Comparison of ENCODE assay signal across 1 cellular context in genomic region chr1:2255420-2256369, GRCh38.
TF ChIP-seq lines count a peak whose summit lies in the region.

No MANE protein-coding gene starts in this region.

TF ChIP-seq in K562, 482 proteins besides CTCF, POLR2A, EP300 and RAD21 (continued from another document and continues in another):
- TF ChIP-seq RNF219 (CRISPR knock-in tag; IDR thresholded peaks at IDR 0.05) (no peak), GTF2A2 (tag; IDR thresholded peaks at IDR 0.05) (no peak), ZNF347 (CRISPR knock-in tag; IDR thresholded peaks at IDR 0.05; ENCODE audit: low read depth) (no peak), ZFP91 (CRISPR knock-in tag; IDR thresholded peaks at IDR 0.05) (no peak), LEF1 (IDR thresholded peaks at IDR 0.05) (peak; percentile 57), PRDM10 (IDR thresholded peaks at IDR 0.05; ENCODE audit: partially characterized antibody) (no peak), ZNF764 (CRISPR knock-in tag; IDR thresholded peaks at IDR 0.05; ENCODE audit: low read depth) (no peak), ASH1L (IDR thresholded peaks at IDR 0.05; ENCODE audit: borderline replicate concordance, low read depth, partially characterized antibody) (no peak), ZNF444 (CRISPR knock-in tag; IDR thresholded peaks at IDR 0.05) (no peak), TBP (optimal IDR thresholded peaks at IDR 0.05; ENCODE audit: low read depth, low read length) (no peak), TRIM28 (IDR thresholded peaks at IDR 0.05) (0 out of 2 replicates have a peak, but pooled peaks have one; percentile 53), HDAC3 (IDR thresholded peaks at IDR 0.05; ENCODE audit: borderline replicate concordance, partially characterized antibody) (no peak), TAF9B (IDR thresholded peaks at IDR 0.05; ENCODE audit: partially characterized antibody) (peak; percentile 46), U2AF2 (optimal IDR thresholded peaks at IDR 0.05; ENCODE audit: low read depth, low read length) (no peak), MED1 (CRISPR knock-in tag; IDR thresholded peaks at IDR 0.05; ENCODE audit: borderline replicate concordance) (no peak), FOSL1 (tag; conservative IDR thresholded peaks at IDR 0.05) (peak; percentile 71), NELFE (IDR thresholded peaks at IDR 0.05; ENCODE audit: insufficient read depth, insufficient read length) (no peak), CBX5 (IDR thresholded peaks at IDR 0.05; ENCODE audit: borderline replicate concordance, low read depth) (peak; percentile 46; the same call in 1 of the 2 replicates), LARP7 (IDR thresholded peaks at IDR 0.05) (no peak), NR4A1 (CRISPR knock-in tag; IDR thresholded peaks at IDR 0.05) (no peak), NR4A1 (tag; IDR thresholded peaks at IDR 0.05) (no peak), ESRRA (IDR thresholded peaks at IDR 0.05; ENCODE audit: borderline replicate concordance, low read depth) (peak; percentile 72), ZNF274 (IDR thresholded peaks at IDR 0.05; ENCODE audit: borderline replicate concordance, low read depth, low read length) (no peak), GABPB1 (CRISPR knock-in tag; IDR thresholded peaks at IDR 0.05) (peak; percentile 99), DPF2 (IDR thresholded peaks at IDR 0.05) (peak; percentile 69; the same call in 1 of the 2 replicates), ZNF143 (CRISPR knock-in tag; IDR thresholded peaks at IDR 0.05) (no peak), ZNF277 (CRISPR knock-in tag; IDR thresholded peaks at IDR 0.05; ENCODE audit: borderline replicate concordance) (no peak), PURB (CRISPR knock-in tag; IDR thresholded peaks at IDR 0.05; ENCODE audit: low read depth) (no peak), ARID1B (IDR thresholded peaks at IDR 0.05) (0 out of 2 replicates have a peak, but pooled peaks have one; percentile 42), RFX1 (IDR thresholded peaks at IDR 0.05) (no peak), DLX4 (CRISPR knock-in tag; IDR thresholded peaks at IDR 0.05) (no peak), ZNF263 (CRISPR knock-in tag; IDR thresholded peaks at IDR 0.05; ENCODE audit: borderline replicate concordance) (no peak), PML (IDR thresholded peaks at IDR 0.05; ENCODE audit: low read length) (no peak), ZNF316 (IDR thresholded peaks at IDR 0.05) (no peak), AFF1 (IDR thresholded peaks at IDR 0.05; ENCODE audit: low read depth in 1 of 2, partially characterized antibody in 2 of 2) (no peak), ZNF583 (CRISPR knock-in tag; IDR thresholded peaks at IDR 0.05) (no peak), BHLHE40 (IDR thresholded peaks at IDR 0.05; ENCODE audit: low read length) (no peak), ZSCAN29 (IDR thresholded peaks at IDR 0.05) (no peak), FOXK2 (conservative IDR thresholded peaks at IDR 0.05 in 1 of 2, IDR thresholded peaks at IDR 0.05 in 1 of 2; ENCODE audit: low read depth in 2 of 2) (peak in 1 of 2 experiments; percentile 22; a peak in 1 of 4 replicates), ATF1 (CRISPR knock-in tag; IDR thresholded peaks at IDR 0.05) (0 out of 2 replicates have a peak, but pooled peaks have one; percentile 2), ATF1 (tag; IDR thresholded peaks at IDR 0.05) (peak; percentile 98), CEBPZ (IDR thresholded peaks at IDR 0.05; ENCODE audit: borderline replicate concordance, low read depth, low read length) (no peak), RBM39 (optimal IDR thresholded peaks at IDR 0.05; ENCODE audit: low read depth, low read length) (no peak), ATF3 (IDR thresholded peaks at IDR 0.05) (peak; percentile 94), ATF3 (CRISPR knock-in tag; conservative IDR thresholded peaks at IDR 0.05) (peak; percentile 76; the same call in 1 of the 2 replicates), RBBP5 (IDR thresholded peaks at IDR 0.05; ENCODE audit: borderline replicate concordance, insufficient read depth, low read length, poor library complexity, severe bottlenecking) (no peak), ARID2 (IDR thresholded peaks at IDR 0.05) (no peak), NFIX (CRISPR knock-in tag; IDR thresholded peaks at IDR 0.05; ENCODE audit: low read depth) (no peak), HMGN3 (IDR thresholded peaks at IDR 0.05; ENCODE audit: borderline replicate concordance, extremely low read depth, insufficient read length, low read depth, low read length) (no peak), SMARCA5 (IDR thresholded peaks at IDR 0.05) (0 out of 2 replicates have a peak, but pooled peaks have one; percentile 44), STAG1 (CRISPR knock-in tag; IDR thresholded peaks at IDR 0.05; ENCODE audit: borderline replicate concordance) (no peak), NBN (IDR thresholded peaks at IDR 0.05; ENCODE audit: low read depth) (peak; percentile 88), ILK (tag; IDR thresholded peaks at IDR 0.05; ENCODE audit: borderline replicate concordance, low read depth) (no peak), ZNF780A (CRISPR knock-in tag; IDR thresholded peaks at IDR 0.05) (no peak), HDGF (IDR thresholded peaks at IDR 0.05) (no peak), ZNF57 (CRISPR knock-in tag; IDR thresholded peaks at IDR 0.05) (no peak), ELF1 (tag; IDR thresholded peaks at IDR 0.05) (peak; percentile 84)
